ENCODE assay signal across 15 cellular contexts in genomic region chr3:136949708-136950107, GRCh38. TPM values are rescaled to one million over a fixed set of nuclear protein-coding genes. Genes with fewer than 3 reads are reported as not detected.
DNase-seq lines count a peak whose midpoint lies in the region; ATAC-seq and TF ChIP-seq lines count a peak whose summit lies in the region.
"Had no signal": no experiment of that assay in that cellular context is flagged by ENCODE, and none has a peak within 500 bp of the region (broad histone marks: within the 10 kb centered on the region; RNA-seq: fewer than 3 reads in every experiment).

No MANE protein-coding gene starts in this region.

- H3K27me3 Mint-ChIP-seq in MCF 10A (ENCODE audit: insufficient read depth, unreplicated experiment) (no peaks in the 10 kb centered on the region), type B pancreatic cell (no peaks in the 10 kb centered on the region)
- H3K27me3 Mint-ChIP-seq in activated T-cell treated with anti-CD3 and anti-CD28 coated beads, Interleukin-2, amount 50 U/mL, for 4 hours (ENCODE audit: low read depth): no peaks in the 10 kb centered on the region
- H3K27me3 Mint-ChIP-seq: IgD-negative memory B cell, naive B cell had no signal

- no peak overlapping the region for H3K4me3 Mint-ChIP-seq in MCF 10A (ENCODE audit: unreplicated experiment)
- no peak overlapping the region for H3K4me3 Mint-ChIP-seq in type B pancreatic cell
- H3K4me3 Mint-ChIP-seq in activated T-cell treated with anti-CD3 and anti-CD28 coated beads, Interleukin-2, amount 50 U/mL, for 4 hours: no peak overlapping the region

- POLR2A ChIA-PET in MCF 10A (lab: Yijun Ruan, JAX): interaction anchor here (0.7 to 6.3 kb wide), 9 partner anchors 8 to 197 kb away, joined by 3 to 59 read pairs (median 14); partner anchors contain the start of genes IL20RB, NCK1 and STAG1
- POLR2A ChIA-PET in PC-3 (lab: Charles Lee; ENCODE audit: unreplicated experiment): no interaction called here

- H3K4me3 ChIP-seq in breast epithelium: no peak overlapping the region
- no peak overlapping the region for H3K4me3 ChIP-seq in PC-3 (ENCODE audit: low read length)
- H3K4me3 ChIP-seq: tibial artery had no signal

- H3K27me3 ChIP-seq in breast epithelium (no peaks in the 10 kb centered on the region), PC-3 (ENCODE audit: low read length) (no peaks in the 10 kb centered on the region)
- H3K27me3 ChIP-seq: tibial artery had no signal

- H3K36me3 ChIP-seq in breast epithelium: no peaks in the 10 kb centered on the region
- H3K36me3 ChIP-seq in PC-3 (ENCODE audit: low read depth, low read length): peaks cover 5% of the 10 kb centered on the region; the same call in 1 of the 2 replicates

- BruUV-seq in MCF 10A (replicated peaks; lab: Mats Ljungman, UMichigan): no TSS peak
- no TSS peak for BruUV-seq in PC-3 (replicated peaks; lab: Mats Ljungman, UMichigan)

- no peaks in the 10 kb centered on the region for H4K20me1 ChIP-seq in PC-3 (ENCODE audit: low read length)

- no peaks in the 10 kb centered on the region for H3K4me1 ChIP-seq in breast epithelium
- no peaks in the 10 kb centered on the region for H3K4me1 ChIP-seq in PC-3 (ENCODE audit: insufficient read depth, low read length)
- H3K4me1 ChIP-seq: tibial artery had no signal

- H3K9me3 Mint-ChIP-seq in MCF 10A (ENCODE audit: unreplicated experiment) (no peaks in the 10 kb centered on the region), type B pancreatic cell (no peaks in the 10 kb centered on the region)
- no peaks in the 10 kb centered on the region for H3K9me3 Mint-ChIP-seq in activated T-cell treated with anti-CD3 and anti-CD28 coated beads, Interleukin-2, amount 50 U/mL, for 4 hours
- H3K9me3 Mint-ChIP-seq: naive B cell had no signal

- CTCF ChIA-PET in MCF 10A (lab: Yijun Ruan, JAX): interaction anchor here (0.5 to 2.6 kb wide), 10 partner anchors 8 to 191 kb away, joined by 3 to 59 read pairs (median 5); no protein-coding TSS in a partner anchor
- CTCF ChIA-PET in PC-3 (lab: Charles Lee): no interaction called here

- peaks cover 57% of the 10 kb centered on the region for H3K36me3 Mint-ChIP-seq in MCF 10A (ENCODE audit: insufficient read depth, unreplicated experiment)
- peaks cover 12% of the 10 kb centered on the region for H3K36me3 Mint-ChIP-seq in type B pancreatic cell
- peaks cover 20% of the 10 kb centered on the region for H3K36me3 Mint-ChIP-seq in activated T-cell treated with anti-CD3 and anti-CD28 coated beads, Interleukin-2, amount 50 U/mL, for 4 hours (ENCODE audit: insufficient read depth)

- H3K9me2 ChIP-seq in PC-3 (replicated peaks; ENCODE audit: low read length): no peaks in the 10 kb centered on the region

- peak; percentile 12 for TF ChIP-seq CTCF in MCF 10A (IDR thresholded peaks at IDR 0.05; ENCODE audit: unreplicated experiment)
- no peak for TF ChIP-seq CTCF in breast epithelium (IDR thresholded peaks at IDR 0.05)
- peak; percentile 32; the same call in 1 of the 2 replicates for TF ChIP-seq CTCF in PC-3 (conservative IDR thresholded peaks at IDR 0.05; ENCODE audit: low read depth, low read length)
- peak; percentile 32 for TF ChIP-seq CTCF in type B pancreatic cell (conservative IDR thresholded peaks at IDR 0.05)

- H3K4me2 ChIP-seq in PC-3 (ENCODE audit: low read length): no peak overlapping the region

- no peak for ATAC-seq in PC-3
- ATAC-seq in activated T-cell treated with anti-CD3 and anti-CD28 coated beads, Interleukin-2, amount 50 U/mL, for 4 hours: no peak

- H3K4me1 Mint-ChIP-seq in MCF 10A (ENCODE audit: insufficient read depth, unreplicated experiment) (peaks cover 42% of the 10 kb centered on the region), type B pancreatic cell (ENCODE audit: unreplicated experiment) (peaks cover under 1% of the 10 kb centered on the region)
- peaks cover 16% of the 10 kb centered on the region for H3K4me1 Mint-ChIP-seq in activated T-cell treated with anti-CD3 and anti-CD28 coated beads, Interleukin-2, amount 50 U/mL, for 4 hours (ENCODE audit: low read depth)

- DNase-seq in MCF 10A (ENCODE audit: unreplicated experiment) (no peak), breast epithelium (ENCODE audit: low spot score in 2 of 2) (no peak), PC-3 (no peak), fibroblast of gingiva (ENCODE audit: low read depth) (peak; percentile 12), type B pancreatic cell (ENCODE audit: extremely low spot score, unreplicated experiment) (no peak), ecto neural progenitor cell (ENCODE audit: low spot score) (no peak), glomerular visceral epithelial cell (ENCODE audit: extremely low spot score) (no peak)
- no peak for DNase-seq in activated T-cell treated with anti-CD3 and anti-CD28 coated beads, Interleukin-2, amount 50 U/mL, for 4 hours
- DNase-seq: activated CD4-positive, alpha-beta T cell treated with anti-CD3 and anti-CD28 coated beads, Interleukin-2, amount 50 U/mL, for 48 hours; activated effector memory CD4-positive, alpha-beta T cell treated with Interleukin-2 at 50 U/mL for 16 hours; naive B cell; OCI-M1; T-helper 9 cell; tibial artery had no signal

- no peaks in the 10 kb centered on the region for H3K79me2 ChIP-seq in PC-3 (ENCODE audit: low read length)

- H3K27ac Mint-ChIP-seq in MCF 10A (ENCODE audit: low read depth, unreplicated experiment) (no peak overlapping the region), type B pancreatic cell (no peak overlapping the region)
- H3K27ac Mint-ChIP-seq: IgD-negative memory B cell had no signal

- no peak overlapping the region for H3K9ac ChIP-seq in PC-3 (ENCODE audit: low read length)

- H3K9me3 ChIP-seq in breast epithelium (no peaks in the 10 kb centered on the region), PC-3 (ENCODE audit: low read length) (no peaks in the 10 kb centered on the region)
- H3K9me3 ChIP-seq: tibial artery had no signal

- H3K27ac ChIP-seq in breast epithelium: no peak overlapping the region
- no peak overlapping the region for H3K27ac ChIP-seq in PC-3 (ENCODE audit: low read length)
- H3K27ac ChIP-seq: tibial artery had no signal

- no peak overlapping the region for H2AFZ ChIP-seq in PC-3 (ENCODE audit: low read length)

- no peak for TF ChIP-seq POLR2A in breast epithelium (IDR thresholded peaks at IDR 0.05)

- intact Hi-C loops in MCF 10A (cut with micrococcal nuclease) (loop anchor here (1.0 to 10.0 kb wide), 2 partner anchors 64 to 875 kb away; no protein-coding TSS in a partner anchor), breast epithelium (cut with DNase I; ENCODE audit: low total_unique reads) (no loop called here), PC-3 (cut with micrococcal nuclease) (loop anchor here (1.0 kb wide), 1 partner anchor 64 kb away; no protein-coding TSS in a partner anchor)

- no peaks in the 10 kb centered on the region for H3F3A ChIP-seq in PC-3 (ENCODE audit: low read length, unreplicated experiment)

RNA-seq across cellular contexts. Expression of gene IL20RB, which starts 8.1 kb away (rescaled TPM):
- 158 and 163 TPM in 2 replicates for total RNA-seq in MCF 10A (2022)
- total RNA-seq in breast epithelium: 1 to 10 TPM; 1.6 to 2.2 (median 1.6) TPM
- total RNA-seq in PC-3 (2014; rRNA removed): 0.73 and 1.2 TPM in 2 replicates
- total RNA-seq in type B pancreatic cell (ENCODE audit: low replicate concordance): 0.31 and 0.56 TPM in 2 replicates
- total RNA-seq in activated T-cell treated with anti-CD3 and anti-CD28 coated beads, Interleukin-2, amount 50 U/mL, for 4 hours: 1 to 10 TPM; 1.0 to 1.5 (median 1.1) TPM

Comparison
In these comparisons a context has a peak if more than half of its experiments do, and no peak if none do; other contexts are left out.
1. CTCF ChIP-seq: peak in MCF 10A (single experiment), PC-3 (single experiment) and type B pancreatic cell (single experiment); none in breast epithelium (0 of 3).
2. RNA of gene IL20RB, which starts 8.1 kb away (total RNA-seq): 158 to 163 TPM in MCF 10A; 1.6 to 2.2 TPM in breast epithelium, 1.0 to 1.5 TPM in activated T-cell treated with anti-CD3 and anti-CD28 coated beads, Interleukin-2, amount 50 U/mL, for 4 hours, 0.73 to 1.2 TPM in PC-3 and 0.31 to 0.56 TPM in type B pancreatic cell; every median in the first group is over 10 times any median in the second.